24 cellular contexts compared by ENCODE assay signal in the genomic region with DNA sequence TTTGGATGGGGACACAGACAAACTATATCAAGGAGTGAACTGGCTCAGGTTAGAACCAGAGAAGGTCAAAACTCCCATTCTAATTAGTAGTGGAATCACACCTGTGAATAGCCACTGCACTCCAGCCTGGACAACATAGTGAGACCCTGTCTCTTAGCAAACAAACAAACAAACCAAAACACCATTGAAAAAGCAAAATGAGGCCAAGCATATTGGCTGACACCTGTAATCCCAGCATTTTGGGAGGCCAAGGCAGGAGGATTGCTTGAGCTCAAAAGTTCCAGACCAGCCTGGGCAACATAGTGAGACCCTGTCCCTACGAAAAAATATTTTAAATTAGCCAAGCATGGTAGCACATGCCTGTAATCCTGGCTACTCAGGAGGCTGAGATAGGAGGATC. TPM values are rescaled to one million over a fixed set of nuclear protein-coding genes. Genes with fewer than 3 reads are reported as not detected.
DNase-seq lines count a peak whose midpoint lies in the region; ATAC-seq, FAIRE-seq and TF ChIP-seq lines count a peak whose summit lies in the region.
"Had no signal": no experiment of that assay in that cellular context is flagged by ENCODE, and none has a peak within 500 bp of the region (broad histone marks: within the 10 kb centered on the region; RNA-seq: fewer than 3 reads in every experiment).

No MANE protein-coding gene starts in this region.

- H3K4me1 Mint-ChIP-seq in activated T-cell treated with anti-CD3 and anti-CD28 coated beads, Interleukin-2, amount 50 U/mL, for 4 hours (ENCODE audit: low read depth): no peaks in the 10 kb centered on the region

- TF ChIP-seq EP300 in K562 (IDR thresholded peaks at IDR 0.05; ENCODE audit: low read length): no peak
- TF ChIP-seq EP300 in esophagus muscularis mucosa (IDR thresholded peaks at IDR 0.05): no peak

- H3K9ac ChIP-seq in K562 (ENCODE audit: insufficient read depth in 1 of 2, low read depth in 2 of 2, low read length in 2 of 2): no peak overlapping the region
- H3K9ac ChIP-seq: BLaER1 treated with 17β-estradiol and CSF1 and Interleukin-3, amounts not matched to agents 10 nM and 100 nM had no signal

- H3K9me1 ChIP-seq in K562 (ENCODE audit: control insufficient read depth, insufficient read depth, low read length): no peaks in the 10 kb centered on the region

- no peak for FAIRE-seq in K562 (lab: Jason Lieb, UNC)
- FAIRE-seq: A549, D721Med, G401.6, GM12878, GM12892, GM18507, GM19239 had no signal

- no peak overlapping the region for H2AFZ ChIP-seq in K562 (ENCODE audit: low read depth, low read length)

- no peak for TF ChIP-seq CTCF in cardiac muscle cell (IDR thresholded peaks at IDR 0.05; ENCODE audit: low read depth, low read length)
- no peak for TF ChIP-seq CTCF in heart left ventricle (IDR thresholded peaks at IDR 0.05)
- TF ChIP-seq CTCF in HEK293 (tag by site-specific recombination; IDR thresholded peaks at IDR 0.05): no peak
- no peak for TF ChIP-seq CTCF in K562 (IDR thresholded peaks at IDR 0.05 in 2 of 3, conservative IDR thresholded peaks at IDR 0.05 in 1 of 3; ENCODE audit: insufficient read depth in 2 of 3, low read depth in 1 of 3, low read length in 3 of 3)
- no peak for TF ChIP-seq CTCF in esophagus muscularis mucosa (IDR thresholded peaks at IDR 0.05)

- H3K4me3 Mint-ChIP-seq in activated T-cell treated with anti-CD3 and anti-CD28 coated beads, Interleukin-2, amount 50 U/mL, for 4 hours: no peak overlapping the region
- H3K4me3 Mint-ChIP-seq: B cell; CD4-positive, alpha-beta T cell; CD8-positive, alpha-beta T cell had no signal

- H3K27me3 ChIP-seq in cardiac muscle cell (no peaks in the 10 kb centered on the region), heart left ventricle (peaks cover 0 to 73% (median 0%) of the 10 kb centered on the region in 9 donors), K562 (ENCODE audit: control insufficient read depth in 2 of 2, insufficient read depth in 2 of 2, low read length in 2 of 2) (no peaks in the 10 kb centered on the region), esophagus muscularis mucosa (no peaks in the 10 kb centered on the region)

- intact Hi-C loops in heart left ventricle (cut with DNase I) (no loop called here), K562 (cut with micrococcal nuclease) (no loop called here), esophagus muscularis mucosa (cut with DNase I) (no loop called here)

- peak overlapping the region; percentile 84 for H3K27ac ChIP-seq in cardiac muscle cell
- no peak overlapping the region for H3K27ac ChIP-seq in heart left ventricle
- H3K27ac ChIP-seq in HEK293 (ENCODE audit: extremely low read depth, low read depth, low read length): no peak overlapping the region
- H3K27ac ChIP-seq in K562 (ENCODE audit: extremely low read depth, low read depth, low read length): no peak overlapping the region
- H3K27ac ChIP-seq in esophagus muscularis mucosa (replicated peaks in 1 of 4): no peak overlapping the region
- H3K27ac ChIP-seq: 22Rv1; A549; BLaER1 treated with 17β-estradiol and CSF1 and Interleukin-3, amounts not matched to agents 10 nM and 100 nM; C4-2B had no signal

- H3K4me3 ChIP-seq in cardiac muscle cell: no peak overlapping the region
- H3K4me3 ChIP-seq in heart left ventricle: no peak overlapping the region
- H3K4me3 ChIP-seq in HEK293 (ENCODE audit: low read depth, low read length): no peak overlapping the region
- H3K4me3 ChIP-seq in K562: no peak overlapping the region
- H3K4me3 ChIP-seq in esophagus muscularis mucosa: no peak overlapping the region
- H3K4me3 ChIP-seq: A549; BLaER1 treated with 17β-estradiol and CSF1 and Interleukin-3, amounts not matched to agents 10 nM and 100 nM; GM12878 had no signal

- peaks cover 47% of the 10 kb centered on the region for H3K4me1 ChIP-seq in cardiac muscle cell (ENCODE audit: low read depth)
- H3K4me1 ChIP-seq in heart left ventricle: peaks cover 0 to 5% (median 0%) of the 10 kb centered on the region in 12 donors
- H3K4me1 ChIP-seq in HEK293 (ENCODE audit: control insufficient read depth, insufficient read depth, low read length): no peaks in the 10 kb centered on the region
- no peaks in the 10 kb centered on the region for H3K4me1 ChIP-seq in K562 (replicated peaks in 1 of 2; ENCODE audit: control insufficient read depth in 2 of 2, insufficient read depth in 2 of 2, low read length in 2 of 2)
- no peaks in the 10 kb centered on the region for H3K4me1 ChIP-seq in esophagus muscularis mucosa
- H3K4me1 ChIP-seq: A549 had no signal

- H3K9me3 Mint-ChIP-seq in activated T-cell treated with anti-CD3 and anti-CD28 coated beads, Interleukin-2, amount 50 U/mL, for 4 hours: no peaks in the 10 kb centered on the region
- H3K9me3 Mint-ChIP-seq: CD8-positive, alpha-beta T cell had no signal

- in situ Hi-C loops in K562 (cut with MboI): no loop called here

- no peak overlapping the region for H3K4me2 ChIP-seq in K562 (ENCODE audit: insufficient read depth, low read length)
- H3K4me2 ChIP-seq: A549 had no signal

- ATAC-seq in heart left ventricle (no peak), K562 (no peak)
- no peak for ATAC-seq in activated T-cell treated with anti-CD3 and anti-CD28 coated beads, Interleukin-2, amount 50 U/mL, for 4 hours
- ATAC-seq: A549; CD8-positive, alpha-beta T cell; GM12878 had no signal

- no peaks in the 10 kb centered on the region for H3K9me3 ChIP-seq in cardiac muscle cell (ENCODE audit: low read depth)
- no peaks in the 10 kb centered on the region for H3K9me3 ChIP-seq in heart left ventricle
- H3K9me3 ChIP-seq in HEK293 (ENCODE audit: control insufficient read depth, insufficient read depth, low read depth, low read length): no peaks in the 10 kb centered on the region
- no peaks in the 10 kb centered on the region for H3K9me3 ChIP-seq in K562 (replicated peaks; ENCODE audit: control insufficient read depth, insufficient read depth, low read depth, low read length)
- H3K9me3 ChIP-seq in esophagus muscularis mucosa: no peaks in the 10 kb centered on the region
- H3K9me3 ChIP-seq: A549, Caco-2 had no signal

- H3K36me3 ChIP-seq in cardiac muscle cell: no peaks in the 10 kb centered on the region
- H3K36me3 ChIP-seq in heart left ventricle: no peaks in the 10 kb centered on the region
- H3K36me3 ChIP-seq in HEK293 (ENCODE audit: control insufficient read depth in 2 of 2, insufficient read depth in 1 of 2, low read length in 2 of 2): no peaks in the 10 kb centered on the region
- H3K36me3 ChIP-seq in K562 (ENCODE audit: control insufficient read depth, insufficient read depth, low read length): no peaks in the 10 kb centered on the region
- no peaks in the 10 kb centered on the region for H3K36me3 ChIP-seq in esophagus muscularis mucosa
- H3K36me3 ChIP-seq: BLaER1 treated with 17β-estradiol and CSF1 and Interleukin-3, amounts not matched to agents 10 nM and 100 nM had no signal

- DNase-seq in cardiac muscle cell (ENCODE audit: low read depth in 1 of 2, low spot score in 1 of 2): no peak
- DNase-seq in heart left ventricle: no peak
- DNase-seq in K562 (ENCODE audit: extremely low read depth in 1 of 4, low spot score in 3 of 4): no peak
- peak; percentile 47 for DNase-seq in esophagus muscularis mucosa (ENCODE audit: extremely low spot score)
- DNase-seq in activated T-cell treated with anti-CD3 and anti-CD28 coated beads, Interleukin-2, amount 50 U/mL, for 4 hours: no peak
- no peak for DNase-seq in GF-D8 (lab: John Stamatoyannopoulos, UW)
- DNase-seq: AML-193; Caco-2; Calu3; CD4-positive, alpha-beta T cell; CD8-positive, alpha-beta T cell; DMS79 treated with DMSO at 0.1 percent for 48 hours had no signal

- no TSS peak for BruUV-seq in K562 (replicated peaks; lab: Mats Ljungman, UMichigan)

- H3K27me3 Mint-ChIP-seq in activated T-cell treated with anti-CD3 and anti-CD28 coated beads, Interleukin-2, amount 50 U/mL, for 4 hours (ENCODE audit: low read depth): no peaks in the 10 kb centered on the region
- H3K27me3 Mint-ChIP-seq: CD4-positive, alpha-beta T cell had no signal

- TF ChIP-seq POLR2A in heart left ventricle (IDR thresholded peaks at IDR 0.05) (no peak), K562 (conservative IDR thresholded peaks at IDR 0.05) (no peak), esophagus muscularis mucosa (IDR thresholded peaks at IDR 0.05; ENCODE audit: low read depth) (no peak)

- no peaks in the 10 kb centered on the region for H4K20me1 ChIP-seq in K562 (replicated peaks; ENCODE audit: control insufficient read depth, insufficient read depth, low read length)
- H4K20me1 ChIP-seq: BLaER1 treated with 17β-estradiol and CSF1 and Interleukin-3, amounts not matched to agents 10 nM and 100 nM had no signal

- CTCF ChIA-PET in HEK293 (lab: Yijun Ruan, JAX): no interaction called here
- CTCF ChIA-PET in K562 (lab: Yijun Ruan, JAX; ENCODE audit: low intra/inter-chr PET ratio): no interaction called here

- POLR2A ChIA-PET in HEK293 (lab: Yijun Ruan, JAX) (no interaction called here), K562 (lab: Yijun Ruan, JAX) (no interaction called here)

- H3K36me3 Mint-ChIP-seq in activated T-cell treated with anti-CD3 and anti-CD28 coated beads, Interleukin-2, amount 50 U/mL, for 4 hours (ENCODE audit: insufficient read depth): no peaks in the 10 kb centered on the region
- H3K36me3 Mint-ChIP-seq: CD8-positive, alpha-beta T cell had no signal

- no peaks in the 10 kb centered on the region for H3K79me2 ChIP-seq in K562 (ENCODE audit: control insufficient read depth, insufficient read depth, low read length)

- no peak for TF ChIP-seq RAD21 in K562 (CRISPR knock-in tag; conservative IDR thresholded peaks at IDR 0.05 in 1 of 2, IDR thresholded peaks at IDR 0.05 in 1 of 2)

- 76 to 100% (median 92%) methylated on average over 1 of the region's 1 CpG for WGBS in heart left ventricle, 4 donors
- 14% methylated on average over 1 of the region's 1 CpG for WGBS in K562 (ENCODE audit: insufficient coverage, low coverage, missing lambda C conversion rate)
- 88% methylated on average over 1 of the region's 1 CpG for WGBS in esophagus muscularis mucosa

RNA-seq across cellular contexts. Expression of a gene that starts 39.1 kb away (rescaled TPM):
- total RNA-seq in cardiac muscle cell: 71.2 and 72.1 TPM in 2 replicates
- polyA plus RNA-seq in cardiac muscle cell: 127 and 130 TPM in 2 replicates
- 10 to 100 TPM; 32.6 to 55.5 (median 48.5) TPM for total RNA-seq in heart left ventricle
- polyA plus RNA-seq in heart left ventricle: 10 to 100 TPM; 38.8 to 66.9 TPM
- total RNA-seq in K562 (2011; cell fraction: chromatin; rRNA removed; ENCODE audit: low replicate concordance): 55.3 and 67.8 TPM in 2 replicates
- 51.5 and 53.9 TPM in 2 replicates for total RNA-seq in K562 (2011; cell fraction: nucleolus; rRNA removed)
- 80.2 and 95.0 TPM in 2 replicates for total RNA-seq in K562 (2011; cell fraction: nucleoplasm; rRNA removed)
- 28.7 and 29.6 TPM in 2 replicates for total RNA-seq in K562 (2014; rRNA removed)
- total RNA-seq in K562 (2014; rRNA removed; fragmentation: Illumina TruSeq; extraction: Trizol): 31.9 and 33.3 TPM in 2 replicates
- 29.0 and 32.3 TPM in 2 replicates for total RNA-seq in K562 (2015; rRNA removed; fragmentation: Illumina TruSeq; extraction: Trizol)
- total RNA-seq in K562 (2021): 43.5 and 47.2 TPM in 2 replicates
- 65.0 and 84.1 TPM in 2 replicates for polyA plus RNA-seq in K562 (2011; rRNA removed)
- polyA plus RNA-seq in K562 (2011; cell fraction: cytosol; rRNA removed): 53.0 and 66.2 TPM in 2 replicates
- polyA plus RNA-seq in K562 (2011; cell fraction: nucleus; rRNA removed): 27.2 and 29.6 TPM in 2 replicates
- 34.3 and 47.4 TPM in 2 replicates for polyA plus RNA-seq in K562 (2012)
- 42.3 and 45.6 TPM in 2 replicates for polyA plus RNA-seq in K562 (2014; fragmentation: Illumina TruSeq; extraction: Trizol)
- 10 to 100 TPM in 1 of 2 experiments, 1 to 10 TPM in 1; 6.0 to 19.0 TPM for polyA plus RNA-seq in K562 (2014; fragmentation: Nextera tagmentation; extraction: Ambion mirVana)
- 41.1 and 45.7 TPM in 2 replicates for polyA plus RNA-seq in K562 (2014; rRNA removed)
- 40.3 and 46.8 TPM in 2 replicates for polyA minus RNA-seq in K562 (2011; rRNA and poly(A)+ RNA removed)
- polyA minus RNA-seq in K562 (2011; cell fraction: cytosol; rRNA and poly(A)+ RNA removed): 25.1 and 25.8 TPM in 2 replicates
- polyA minus RNA-seq in K562 (2011; cell fraction: nucleus; rRNA and poly(A)+ RNA removed): 16.4 and 22.5 TPM in 2 replicates
- total RNA-seq in esophagus muscularis mucosa: 10 to 100 TPM; 42.6 to 62.1 (median 50.9) TPM
- total RNA-seq in activated T-cell treated with anti-CD3 and anti-CD28 coated beads, Interleukin-2, amount 50 U/mL, for 4 hours: 10 to 100 TPM; 48.5 to 50.4 (median 49.1) TPM
